ENCODE assay signal across 7 cellular contexts in genomic region chr10:62046522-62047239, GRCh38.
A peak's percentile ranks its signal among the peaks of the same experiment; 100 is the strongest.
DNase-seq lines count a peak whose midpoint lies in the region; ATAC-seq, FAIRE-seq and TF ChIP-seq lines count a peak whose summit lies in the region.

No MANE protein-coding gene starts in this region.

- in situ Hi-C loops in transverse colon (cut with MboI; ENCODE audit: low pct_ligation_motif_present in 1 of 4, low pct_unique_long_range_greater_than_20kb in 1 of 4, low sequenced_read_pairs in 3 of 4) = loop anchor here (10.0 kb wide), 4 partner anchors 142 to 198 kb away; partner anchors contain the start of gene ARID5B (in 3 of the 4)

- no peak for TF ChIP-seq EP300 in transverse colon (IDR thresholded peaks at IDR 0.05; ENCODE audit: low read depth)

- H3K4me3 ChIP-seq in transverse colon = peak overlapping the region in 1 of 4 donors; percentile 3

- peaks cover 9% of the 10 kb centered on the region for H3K36me3 ChIP-seq in KOPT-K1 (ENCODE audit: insufficient read depth, low read length)
- no peaks in the 10 kb centered on the region for H3K36me3 ChIP-seq in transverse colon

- no peak for TF ChIP-seq CTCF in transverse colon (IDR thresholded peaks at IDR 0.05)

- peaks cover 44 to 71% (median 59%) of the 10 kb centered on the region in 4 donors for H3K4me1 ChIP-seq in transverse colon

- no peak for DNase-seq in GM12891 (ENCODE audit: insufficient read length, low spot score)
- peak; percentile 36 for DNase-seq in activated naive CD4-positive, alpha-beta T cell treated with anti-CD3 and anti-CD28 coated beads, Interleukin-2, amount 50 U/mL, for 16 hours
- peak; percentile 88 for DNase-seq in kidney tubule cell (ENCODE audit: low spot score)
- no peak for DNase-seq in transverse colon
- DNase-seq in NCI-H526 treated with DMSO at 0.1 percent for 48 hours (lab: John Stamatoyannopoulos, UW) = no peak

- H3K27ac ChIP-seq in KOPT-K1 (ENCODE audit: low read depth, low read length, poor library complexity, severe bottlenecking) = peak overlapping the region; percentile 48
- H3K27ac ChIP-seq in transverse colon = peak overlapping the region; percentile 85 to 92 (median 89)

- no peaks in the 10 kb centered on the region for H3K27me3 ChIP-seq in transverse colon

- ATAC-seq in GM21576 (IDR thresholded peaks at IDR 0.05; ENCODE audit: unreplicated experiment) = peak; percentile 39

- H3K9me3 ChIP-seq in KOPT-K1 (ENCODE audit: insufficient read depth, low read length, poor library complexity, severe bottlenecking) (no peaks in the 10 kb centered on the region), transverse colon (no peaks in the 10 kb centered on the region)

- 59% methylated on average over 4 of the region's 4 CpGs; no CpG with 5 or more reads in 1 of the 2 donors for WGBS in transverse colon (ENCODE audit: low coverage in 1 of 2), 2 donors

- TF ChIP-seq POLR2A in GM12891 (IDR thresholded peaks at IDR 0.05; ENCODE audit: low read depth, low read length) (no peak), transverse colon (IDR thresholded peaks at IDR 0.05) (no peak)

- intact Hi-C loops in transverse colon (cut with DNase I; ENCODE audit: low total_unique reads) = loop anchor here (5.0 kb wide), 1 partner anchor 51 kb away; no protein-coding TSS in a partner anchor

- peak; percentile 76 for FAIRE-seq in GM12891 (lab: Jason Lieb, UNC)

TF ChIP-seq in GM12891, 5 proteins besides CTCF, POLR2A, EP300 and RAD21:
- TF ChIP-seq POLR2AphosphoS5 (IDR thresholded peaks at IDR 0.05; ENCODE audit: low read depth, low read length) (no peak), PAX5 (IDR thresholded peaks at IDR 0.05; ENCODE audit: insufficient read depth, low read length, severe bottlenecking) (no peak), SPI1 (IDR thresholded peaks at IDR 0.05; ENCODE audit: low read depth, low read length) (no peak), POU2F2 (IDR thresholded peaks at IDR 0.05; ENCODE audit: low read depth, low read length) (no peak), TAF1 (IDR thresholded peaks at IDR 0.05; ENCODE audit: low read depth, low read length) (no peak)

Comparison
In these comparisons a context has a peak if more than half of its experiments do, and no peak if none do; other contexts are left out.
1. DNase-seq: peak in activated naive CD4-positive, alpha-beta T cell treated with anti-CD3 and anti-CD28 coated beads, Interleukin-2, amount 50 U/mL, for 16 hours (single experiment) and kidney tubule cell (single experiment); none in GM12891 (single experiment), transverse colon (single experiment) and NCI-H526 treated with DMSO at 0.1 percent for 48 hours (single experiment).